Comparison of ENCODE assay signal across 9 cellular contexts in the genomic region with DNA sequence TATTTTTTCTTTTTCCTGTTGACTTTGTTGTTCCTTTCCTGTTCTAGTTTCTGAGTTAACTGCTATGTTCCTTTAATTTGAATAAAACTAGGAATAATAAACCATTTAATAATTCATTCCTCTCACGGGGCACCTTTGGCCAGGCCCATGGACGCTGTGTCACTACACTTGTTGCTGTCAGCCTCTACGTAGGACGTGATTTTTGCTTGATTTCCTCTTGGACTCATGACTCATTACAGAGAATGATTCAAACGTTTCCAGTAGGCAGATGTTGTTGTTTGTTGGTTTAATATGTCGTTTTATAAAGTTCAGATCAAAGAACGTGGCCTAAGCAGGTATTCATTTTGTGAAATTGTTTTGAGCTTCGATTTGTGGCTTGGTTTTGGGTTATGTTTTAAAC. TPM values are rescaled to one million over a fixed set of nuclear protein-coding genes. Genes with fewer than 3 reads are reported as not detected.
A peak's percentile ranks its signal among the peaks of the same experiment; 100 is the strongest.
DNase-seq lines count a peak whose midpoint lies in the region; ATAC-seq and TF ChIP-seq lines count a peak whose summit lies in the region.
"Had no signal": no experiment of that assay in that cellular context is flagged by ENCODE, and none has a peak within 500 bp of the region (broad histone marks: within the 10 kb centered on the region; RNA-seq: fewer than 3 reads in every experiment).

No MANE protein-coding gene starts in this region.

- H3K36me3 Mint-ChIP-seq in central memory CD8-positive, alpha-beta T cell (ENCODE audit: insufficient read depth) = peaks cover 5% of the 10 kb centered on the region
- no peaks in the 10 kb centered on the region for H3K36me3 Mint-ChIP-seq in WTC11
- H3K36me3 Mint-ChIP-seq: mesothelial cell of epicardium had no signal

- H3K4me3 Mint-ChIP-seq in central memory CD8-positive, alpha-beta T cell = peak overlapping the region; percentile 71
- no peak overlapping the region for H3K4me3 Mint-ChIP-seq in WTC11

- DNase-seq in GM04503 (ENCODE audit: low read depth) (peak; percentile 39), OCI-M1 (lab: John Stamatoyannopoulos, UW) (peak; percentile 62), non-pigmented ciliary epithelial cell (ENCODE audit: low read depth) (peak; percentile 49), WTC11 (ENCODE audit: low spot score) (no peak), vagina (ENCODE audit: extremely low spot score in 2 of 2) (no peak), NCI-H446 treated with DMSO at 0.1 percent for 48 hours (lab: John Stamatoyannopoulos, UW) (no peak)
- no peak for DNase-seq in central memory CD8-positive, alpha-beta T cell (ENCODE audit: low spot score in 2 of 2)

- H3K4me3 ChIP-seq in vagina = no peak overlapping the region

- no peaks in the 10 kb centered on the region for H3K27me3 Mint-ChIP-seq in central memory CD8-positive, alpha-beta T cell
- peaks cover 29% of the 10 kb centered on the region for H3K27me3 Mint-ChIP-seq in WTC11 (ENCODE audit: low read depth)

- no peaks in the 10 kb centered on the region for H3K27me3 ChIP-seq in vagina

- peaks cover 35% of the 10 kb centered on the region for H3K4me1 Mint-ChIP-seq in central memory CD8-positive, alpha-beta T cell
- peaks cover 31% of the 10 kb centered on the region for H3K4me1 Mint-ChIP-seq in WTC11

- H3K9me3 Mint-ChIP-seq in central memory CD8-positive, alpha-beta T cell = no peaks in the 10 kb centered on the region
- peaks cover 17% of the 10 kb centered on the region for H3K9me3 Mint-ChIP-seq in WTC11
- H3K9me3 Mint-ChIP-seq: mesothelial cell of epicardium had no signal

- CTCF ChIA-PET in WTC11 (lab: Charles Lee) = no interaction called here

- no peak for TF ChIP-seq CTCF in WTC11 (IDR thresholded peaks at IDR 0.05)
- TF ChIP-seq CTCF in vagina (IDR thresholded peaks at IDR 0.05) = no peak

- H3K27ac ChIP-seq in vagina = no peak overlapping the region

- POLR2A ChIA-PET in WTC11 (lab: Charles Lee) = no interaction called here

- H3K9me3 ChIP-seq in vagina = no peaks in the 10 kb centered on the region

- peak overlapping the region; percentile 89 for H3K27ac Mint-ChIP-seq in central memory CD8-positive, alpha-beta T cell (ENCODE audit: low read depth)
- no peak overlapping the region for H3K27ac Mint-ChIP-seq in WTC11
- H3K27ac Mint-ChIP-seq: mesothelial cell of epicardium had no signal

- H3K4me1 ChIP-seq in vagina = no peaks in the 10 kb centered on the region

- ATAC-seq in central memory CD8-positive, alpha-beta T cell (replicated peaks; ENCODE audit: extremely low read depth, poor library complexity, severe bottlenecking) = no peak
- ATAC-seq in WTC11 (no peak), GM21786 (IDR thresholded peaks at IDR 0.05; ENCODE audit: unreplicated experiment) (no peak)

- intact Hi-C loops in vagina (cut with DNase I) = loop anchor here (10.0 kb wide), 1 partner anchor 263 kb away; no protein-coding TSS in a partner anchor

- no peak for TF ChIP-seq POLR2A in vagina (IDR thresholded peaks at IDR 0.05)

- H3K36me3 ChIP-seq in vagina = no peaks in the 10 kb centered on the region

TF ChIP-seq in WTC11, 78 proteins besides CTCF, POLR2A, EP300 and RAD21:
- TF ChIP-seq, protein P1, sequence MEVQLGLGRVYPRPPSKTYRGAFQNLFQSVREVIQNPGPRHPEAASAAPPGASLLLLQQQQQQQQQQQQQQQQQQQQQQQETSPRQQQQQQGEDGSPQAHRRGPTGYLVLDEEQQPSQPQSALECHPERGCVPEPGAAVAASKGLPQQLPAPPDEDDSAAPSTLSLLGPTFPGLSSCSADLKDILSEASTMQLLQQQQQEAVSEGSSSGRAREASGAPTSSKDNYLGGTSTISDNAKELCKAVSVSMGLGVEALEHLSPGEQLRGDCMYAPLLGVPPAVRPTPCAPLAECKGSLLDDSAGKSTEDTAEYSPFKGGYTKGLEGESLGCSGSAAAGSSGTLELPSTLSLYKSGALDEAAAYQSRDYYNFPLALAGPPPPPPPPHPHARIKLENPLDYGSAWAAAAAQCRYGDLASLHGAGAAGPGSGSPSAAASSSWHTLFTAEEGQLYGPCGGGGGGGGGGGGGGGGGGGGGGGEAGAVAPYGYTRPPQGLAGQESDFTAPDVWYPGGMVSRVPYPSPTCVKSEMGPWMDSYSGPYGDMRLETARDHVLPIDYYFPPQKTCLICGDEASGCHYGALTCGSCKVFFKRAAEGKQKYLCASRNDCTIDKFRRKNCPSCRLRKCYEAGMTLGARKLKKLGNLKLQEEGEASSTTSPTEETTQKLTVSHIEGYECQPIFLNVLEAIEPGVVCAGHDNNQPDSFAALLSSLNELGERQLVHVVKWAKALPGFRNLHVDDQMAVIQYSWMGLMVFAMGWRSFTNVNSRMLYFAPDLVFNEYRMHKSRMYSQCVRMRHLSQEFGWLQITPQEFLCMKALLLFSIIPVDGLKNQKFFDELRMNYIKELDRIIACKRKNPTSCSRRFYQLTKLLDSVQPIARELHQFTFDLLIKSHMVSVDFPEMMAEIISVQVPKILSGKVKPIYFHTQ (CRISPR knock-in tag; IDR thresholded peaks at IDR 0.05) = no peak
- TF ChIP-seq, protein P2, sequence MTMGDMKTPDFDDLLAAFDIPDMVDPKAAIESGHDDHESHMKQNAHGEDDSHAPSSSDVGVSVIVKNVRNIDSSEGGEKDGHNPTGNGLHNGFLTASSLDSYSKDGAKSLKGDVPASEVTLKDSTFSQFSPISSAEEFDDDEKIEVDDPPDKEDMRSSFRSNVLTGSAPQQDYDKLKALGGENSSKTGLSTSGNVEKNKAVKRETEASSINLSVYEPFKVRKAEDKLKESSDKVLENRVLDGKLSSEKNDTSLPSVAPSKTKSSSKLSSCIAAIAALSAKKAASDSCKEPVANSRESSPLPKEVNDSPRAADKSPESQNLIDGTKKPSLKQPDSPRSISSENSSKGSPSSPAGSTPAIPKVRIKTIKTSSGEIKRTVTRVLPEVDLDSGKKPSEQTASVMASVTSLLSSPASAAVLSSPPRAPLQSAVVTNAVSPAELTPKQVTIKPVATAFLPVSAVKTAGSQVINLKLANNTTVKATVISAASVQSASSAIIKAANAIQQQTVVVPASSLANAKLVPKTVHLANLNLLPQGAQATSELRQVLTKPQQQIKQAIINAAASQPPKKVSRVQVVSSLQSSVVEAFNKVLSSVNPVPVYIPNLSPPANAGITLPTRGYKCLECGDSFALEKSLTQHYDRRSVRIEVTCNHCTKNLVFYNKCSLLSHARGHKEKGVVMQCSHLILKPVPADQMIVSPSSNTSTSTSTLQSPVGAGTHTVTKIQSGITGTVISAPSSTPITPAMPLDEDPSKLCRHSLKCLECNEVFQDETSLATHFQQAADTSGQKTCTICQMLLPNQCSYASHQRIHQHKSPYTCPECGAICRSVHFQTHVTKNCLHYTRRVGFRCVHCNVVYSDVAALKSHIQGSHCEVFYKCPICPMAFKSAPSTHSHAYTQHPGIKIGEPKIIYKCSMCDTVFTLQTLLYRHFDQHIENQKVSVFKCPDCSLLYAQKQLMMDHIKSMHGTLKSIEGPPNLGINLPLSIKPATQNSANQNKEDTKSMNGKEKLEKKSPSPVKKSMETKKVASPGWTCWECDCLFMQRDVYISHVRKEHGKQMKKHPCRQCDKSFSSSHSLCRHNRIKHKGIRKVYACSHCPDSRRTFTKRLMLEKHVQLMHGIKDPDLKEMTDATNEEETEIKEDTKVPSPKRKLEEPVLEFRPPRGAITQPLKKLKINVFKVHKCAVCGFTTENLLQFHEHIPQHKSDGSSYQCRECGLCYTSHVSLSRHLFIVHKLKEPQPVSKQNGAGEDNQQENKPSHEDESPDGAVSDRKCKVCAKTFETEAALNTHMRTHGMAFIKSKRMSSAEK (CRISPR knock-in tag; IDR thresholded peaks at IDR 0.05; ENCODE audit: borderline replicate concordance) = no peak
- TF ChIP-seq ZNF219 (CRISPR knock-in tag; IDR thresholded peaks at IDR 0.05; ENCODE audit: borderline replicate concordance) (no peak), NR1H2 (CRISPR knock-in tag; IDR thresholded peaks at IDR 0.05) (no peak), NR3C1 (CRISPR knock-in tag; conservative IDR thresholded peaks at IDR 0.05; ENCODE audit: low read depth) (no peak)

RNA-seq across cellular contexts. Expression of a gene that starts 9.1 kb away (rescaled TPM):
- total RNA-seq in WTC11 (2021) (27.7 to 29.8 TPM (median 28.3 TPM) in 3 replicates), vagina (4.9 TPM)

Comparison
In these comparisons a context has a peak if more than half of its experiments do, and no peak if none do; other contexts are left out.
1. DNase-seq: peak in GM04503 (single experiment), OCI-M1 (single experiment) and non-pigmented ciliary epithelial cell (single experiment); none in central memory CD8-positive, alpha-beta T cell (0 of 2), WTC11 (single experiment), vagina (0 of 2) and NCI-H446 treated with DMSO at 0.1 percent for 48 hours (single experiment).